ENCODE assay signal across 8 cellular contexts in genomic region chr16:29594269-29594925, GRCh38.
DNase-seq lines count a peak whose midpoint lies in the region; ATAC-seq and TF ChIP-seq lines count a peak whose summit lies in the region.
"Not testable (repeated sequence)": the region's sequence is repeated elsewhere in the genome, so short reads cannot be mapped to it uniquely, and the experiment has no call there.

No MANE protein-coding gene starts in this region.

- TF ChIP-seq CTCF in fibroblast of villous mesenchyme (IDR thresholded peaks at IDR 0.05; ENCODE audit: insufficient read depth, low read depth, low read length); stomach (IDR thresholded peaks at IDR 0.05): not testable (repeated sequence)

- not testable (repeated sequence) for TF ChIP-seq POLR2A in stomach (IDR thresholded peaks at IDR 0.05)

- H3K9ac ChIP-seq in GM23248: peak overlapping the region; percentile 76

- not testable (repeated sequence) for H3K27me3 Mint-ChIP-seq in activated naive CD4-positive, alpha-beta T cell treated with anti-CD3 and anti-CD28 coated beads for 36 hours (ENCODE audit: low read depth); naive B cell

- not testable (repeated sequence) for H3K27me3 ChIP-seq in GM23248 (replicated peaks; ENCODE audit: insufficient read depth); stomach

- not testable (repeated sequence) for H3K36me3 Mint-ChIP-seq in activated naive CD4-positive, alpha-beta T cell treated with anti-CD3 and anti-CD28 coated beads for 36 hours (ENCODE audit: low read depth); naive B cell

- H3K4me3 ChIP-seq in GM23248 (peak overlapping the region; percentile 67), fibroblast of villous mesenchyme (ENCODE audit: low read depth, low read length) (peak overlapping the region; percentile 70), stomach (peak overlapping the region; percentile 47 to 73 (median 60))

- H3K27ac ChIP-seq in GM23248 (peak overlapping the region; percentile 49), stomach (peak overlapping the region; percentile 90 to 99 (median 95))

- not testable (repeated sequence) for H2AFZ ChIP-seq in GM23248

- ATAC-seq in naive B cell (ENCODE audit: low read depth in 2 of 2): peak; percentile 61 to 65

- not testable (repeated sequence) for H3K36me3 ChIP-seq in GM23248 (ENCODE audit: low read depth); stomach

- intact Hi-C loops in activated naive CD4-positive, alpha-beta T cell treated with anti-CD3 and anti-CD28 coated beads for 36 hours (cut with micrococcal nuclease); stomach (cut with DNase I; ENCODE audit: low total_unique reads): not testable (repeated sequence)

- peak overlapping the region; percentile 77 for H3K4me3 Mint-ChIP-seq in activated naive CD4-positive, alpha-beta T cell treated with anti-CD3 and anti-CD28 coated beads for 36 hours
- H3K4me3 Mint-ChIP-seq in naive B cell: peak overlapping the region; percentile 87 to 94 (median 91)

- not testable (repeated sequence) for H4K20me1 ChIP-seq in GM23248 (ENCODE audit: insufficient read depth)

- TF ChIP-seq EP300 in stomach (IDR thresholded peaks at IDR 0.05): not testable (repeated sequence)

- 0% methylated on average over 4 to 14 of the region's 38 CpGs for WGBS in GM23248 (ENCODE audit: low coverage in 1 of 2, low lambda C conversion rate in 2 of 2, missing lambda C conversion rate in 2 of 2), 2 experiments
- 0 to 2% (median 0%) methylated on average over 4 to 18 of the region's 38 CpGs for WGBS in stomach, 5 donors

- not testable (repeated sequence) for H3K4me1 ChIP-seq in GM23248 (ENCODE audit: insufficient read depth)
- H3K4me1 ChIP-seq in stomach: peaks cover 2 to 31% (median 13%) of the 10 kb centered on the region in 4 donors

- peak overlapping the region; percentile 57 for H3K4me2 ChIP-seq in GM23248 (ENCODE audit: unreplicated experiment)

- DNase-seq in EH (ENCODE audit: low read depth): peak; percentile 62
- DNase-seq in GM23248: peak; percentile 40
- peak; percentile 37 for DNase-seq in HT-29 (ENCODE audit: low spot score)
- peak; percentile 25 for DNase-seq in SIG-M5 treated with dmso at 0.1 percent for 504 hours (lab: John Stamatoyannopoulos, UW; ENCODE audit: unreplicated experiment)
- peak; percentile 54 for DNase-seq in activated naive CD4-positive, alpha-beta T cell treated with anti-CD3 and anti-CD28 coated beads for 36 hours
- DNase-seq in fibroblast of villous mesenchyme (ENCODE audit: low read depth): peak; percentile 54
- DNase-seq in naive B cell: peak; percentile 70
- peak; percentile 70 for DNase-seq in stomach

- not testable (repeated sequence) for H3F3A ChIP-seq in GM23248 (ENCODE audit: insufficient read depth)

- H3K79me2 ChIP-seq in GM23248 (ENCODE audit: insufficient read depth): peaks cover 65% of the 10 kb centered on the region

- in situ Hi-C loops in GM23248 (cut with MboI): not testable (repeated sequence)

- CTCF ChIA-PET in activated naive CD4-positive, alpha-beta T cell treated with anti-CD3 and anti-CD28 coated beads for 36 hours (lab: Charles Lee): not testable (repeated sequence)

- H3K9me3 ChIP-seq in GM23248 (ENCODE audit: low read depth); stomach: not testable (repeated sequence)

- H3K4me1 Mint-ChIP-seq in activated naive CD4-positive, alpha-beta T cell treated with anti-CD3 and anti-CD28 coated beads for 36 hours (ENCODE audit: low read depth): peaks cover 44% of the 10 kb centered on the region
- H3K4me1 Mint-ChIP-seq in naive B cell: peaks cover 12 to 35% (median 27%) of the 10 kb centered on the region in 3 donors

- peak overlapping the region; percentile 84 for H3K27ac Mint-ChIP-seq in activated naive CD4-positive, alpha-beta T cell treated with anti-CD3 and anti-CD28 coated beads for 36 hours
- peak overlapping the region; percentile 47 to 95 (median 93) for H3K27ac Mint-ChIP-seq in naive B cell

- H3K9me3 Mint-ChIP-seq in activated naive CD4-positive, alpha-beta T cell treated with anti-CD3 and anti-CD28 coated beads for 36 hours; naive B cell: not testable (repeated sequence)

- H3K9me2 ChIP-seq in GM23248 (ENCODE audit: insufficient read depth): not testable (repeated sequence)

Comparison
In these comparisons a context has a peak if more than half of its experiments do, and no peak if none do; other contexts are left out.
1. Peak in every context shown above with its lines: DNase-seq, ATAC-seq, H3K4me3 ChIP-seq and H3K27ac ChIP-seq.